In the genomic region with DNA sequence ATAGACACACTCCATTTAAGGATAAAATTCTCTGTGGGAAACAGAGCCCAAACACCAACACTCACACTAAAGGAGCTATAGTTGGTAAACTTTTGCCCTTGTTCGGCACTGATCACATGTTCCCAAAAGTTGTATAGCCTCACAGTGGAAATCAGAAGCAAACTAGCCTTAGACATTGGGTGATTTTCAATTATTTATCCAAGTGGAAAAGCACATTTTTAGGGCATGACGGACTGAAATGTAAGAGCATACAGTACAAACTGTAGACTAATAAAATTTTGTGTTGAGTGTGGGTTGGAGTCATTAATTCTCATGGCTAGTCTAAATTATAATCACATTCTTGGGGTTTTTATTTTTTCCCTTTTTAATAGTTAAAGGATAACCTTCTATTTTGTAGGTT, we compare ENCODE assay signal across 21 cellular contexts.
DNase-seq lines count a peak whose midpoint lies in the region; FAIRE-seq and TF ChIP-seq lines count a peak whose summit lies in the region.
"Had no signal": no experiment of that assay in that cellular context is flagged by ENCODE, and none has a peak within 500 bp of the region (broad histone marks: within the 10 kb centered on the region; RNA-seq: fewer than 3 reads in every experiment).

No MANE protein-coding gene starts in this region.

- H3K27ac Mint-ChIP-seq in HFFc6 (peak overlapping the region; percentile 78), astrocyte (ENCODE audit: unreplicated experiment) (no peak overlapping the region)
- H3K27ac Mint-ChIP-seq: activated B cell treated with CpG ODN at 0.5 μM for 24 hours; activated naive CD8-positive, alpha-beta T cell treated with anti-CD3 and anti-CD28 coated beads for 36 hours; H9 had no signal

- H3K9me3 ChIP-seq in astrocyte (ENCODE audit: insufficient read depth, low read depth, low read length) (no peaks in the 10 kb centered on the region), OCI-LY7 (ENCODE audit: low read length) (no peaks in the 10 kb centered on the region)
- H3K9me3 ChIP-seq: BLaER1, neutrophil, Peyer's patch had no signal

- H4K20me1 ChIP-seq in astrocyte (ENCODE audit: insufficient read depth, low read length) (no peaks in the 10 kb centered on the region), OCI-LY7 (ENCODE audit: insufficient read depth, low read length) (no peaks in the 10 kb centered on the region)
- H4K20me1 ChIP-seq: BLaER1 had no signal

- no peaks in the 10 kb centered on the region for H3K36me3 Mint-ChIP-seq in HFFc6 (ENCODE audit: low read depth)
- no peaks in the 10 kb centered on the region for H3K36me3 Mint-ChIP-seq in astrocyte (ENCODE audit: low read depth, unreplicated experiment)
- H3K36me3 Mint-ChIP-seq: activated naive CD8-positive, alpha-beta T cell treated with anti-CD3 and anti-CD28 coated beads for 36 hours had no signal

- H3K4me2 ChIP-seq in astrocyte (ENCODE audit: low read length) (peak overlapping the region; percentile 73), OCI-LY7 (ENCODE audit: low read length) (no peak overlapping the region)
- H3K4me2 ChIP-seq: BLaER1 had no signal

- peaks cover 39% of the 10 kb centered on the region for H3K4me1 Mint-ChIP-seq in HFFc6 (ENCODE audit: low read depth)
- H3K4me1 Mint-ChIP-seq in astrocyte (ENCODE audit: low read depth, unreplicated experiment), result peaks cover 14% of the 10 kb centered on the region
- H3K4me1 Mint-ChIP-seq: activated B cell treated with CpG ODN at 0.5 μM for 24 hours; activated naive CD8-positive, alpha-beta T cell treated with anti-CD3 and anti-CD28 coated beads for 36 hours; H9 had no signal

- H3K36me3 ChIP-seq in astrocyte (ENCODE audit: insufficient read depth, low read length) (no peaks in the 10 kb centered on the region), OCI-LY7 (ENCODE audit: insufficient read depth, low read length) (no peaks in the 10 kb centered on the region)
- H3K36me3 ChIP-seq: BLaER1, neutrophil, Peyer's patch, tibial nerve had no signal

- POLR2A ChIA-PET in OCI-LY7 (lab: Charles Lee), result no interaction called here

- H3K27me3 Mint-ChIP-seq in HFFc6 (ENCODE audit: insufficient read depth) (no peaks in the 10 kb centered on the region; the same call in 1 of the 2 replicates), astrocyte (ENCODE audit: low read depth, unreplicated experiment) (no peaks in the 10 kb centered on the region)
- H3K27me3 Mint-ChIP-seq: activated B cell treated with CpG ODN at 0.5 μM for 24 hours had no signal

- H3K9ac ChIP-seq in astrocyte (ENCODE audit: low read length), result peak overlapping the region; percentile 6
- H3K9ac ChIP-seq: BLaER1 had no signal

- H2AFZ ChIP-seq in astrocyte (ENCODE audit: low read depth, low read length) (no peak overlapping the region), OCI-LY7 (ENCODE audit: low read length) (no peak overlapping the region)

- BruUV-seq in OCI-LY7 (replicated peaks; lab: Mats Ljungman, UMichigan), result no TSS peak

- H3K4me3 ChIP-seq in astrocyte (ENCODE audit: insufficient read depth, low read depth, low read length) (no peak overlapping the region), fibroblast of pulmonary artery (replicated peaks; ENCODE audit: low read depth, low read length) (no peak overlapping the region), OCI-LY7 (ENCODE audit: low read depth, low read length, poor library complexity, severe bottlenecking) (no peak overlapping the region)
- H3K4me3 ChIP-seq: BLaER1, Peyer's patch, SK-N-MC, tibial nerve had no signal

- DNase-seq in HFFc6 (peak; percentile 67), astrocyte (ENCODE audit: low read depth) (peak; percentile 87), fibroblast of pulmonary artery (ENCODE audit: low read depth) (peak; percentile 41), stromal cell of bone marrow (ENCODE audit: low read depth) (peak; percentile 81), 8988T (no peak), foreskin melanocyte (no peak), OCI-LY7 (ENCODE audit: low spot score) (no peak)
- DNase-seq: activated B cell treated with CpG ODN at 0.5 μM for 24 hours; activated naive CD8-positive, alpha-beta T cell treated with anti-CD3 and anti-CD28 coated beads for 36 hours; H9; MM.1S; Peyer's patch; stimulated activated CD4-positive, alpha-beta T cell treated with anti-CD3 and anti-CD28 coated beads, Interleukin-1b, Interleukin-23, amount 100 ng/mL, for 48 hours; stimulated activated naive CD4-positive, alpha-beta T cell treated with Interleukin-2 at 50 U/mL for 16 hours had no signal

- H3K9me3 Mint-ChIP-seq in HFFc6 (no peaks in the 10 kb centered on the region), astrocyte (ENCODE audit: unreplicated experiment) (peaks cover 2% of the 10 kb centered on the region)
- H3K9me3 Mint-ChIP-seq: activated B cell treated with CpG ODN at 0.5 μM for 24 hours; activated naive CD8-positive, alpha-beta T cell treated with anti-CD3 and anti-CD28 coated beads for 36 hours had no signal

- peak; percentile 49 for FAIRE-seq in astrocyte (lab: Jason Lieb, UNC)
- FAIRE-seq: bronchial epithelial cell, HepG2 had no signal

- H3K9me2 ChIP-seq in OCI-LY7 (ENCODE audit: insufficient read depth, low read length), result no peaks in the 10 kb centered on the region

- CTCF ChIA-PET in OCI-LY7 (lab: Charles Lee; ENCODE audit: unreplicated experiment), result no interaction called here

- peak overlapping the region; percentile 37; the same call in 1 of the 2 replicates for H3K4me3 Mint-ChIP-seq in HFFc6
- no peak overlapping the region for H3K4me3 Mint-ChIP-seq in astrocyte (ENCODE audit: unreplicated experiment)
- H3K4me3 Mint-ChIP-seq: activated B cell treated with CpG ODN at 0.5 μM for 24 hours; activated naive CD8-positive, alpha-beta T cell treated with anti-CD3 and anti-CD28 coated beads for 36 hours; H9 had no signal

- TF ChIP-seq CTCF in HFFc6 (IDR thresholded peaks at IDR 0.05), result no peak
- TF ChIP-seq CTCF in astrocyte (IDR thresholded peaks at IDR 0.05; ENCODE audit: insufficient read depth, low read depth, low read length), result no peak
- no peak for TF ChIP-seq CTCF in fibroblast of pulmonary artery (IDR thresholded peaks at IDR 0.05; ENCODE audit: low read length, missing control alignments)
- TF ChIP-seq CTCF in OCI-LY7 (conservative IDR thresholded peaks at IDR 0.05; ENCODE audit: low read length), result no peak

- H3K27ac ChIP-seq in astrocyte (ENCODE audit: low read depth, low read length) (peak overlapping the region; percentile 81), OCI-LY7 (ENCODE audit: low read depth, low read length, poor library complexity, severe bottlenecking) (no peak overlapping the region)
- H3K27ac ChIP-seq: BLaER1, epithelial cell of prostate, neutrophil, SK-N-MC had no signal

- intact Hi-C loops in OCI-LY7 (cut with micrococcal nuclease; ENCODE audit: unreplicated experiment), result no loop called here

- peaks cover 21% of the 10 kb centered on the region for H3K4me1 ChIP-seq in astrocyte (ENCODE audit: insufficient read depth, low read length)
- no peaks in the 10 kb centered on the region for H3K4me1 ChIP-seq in OCI-LY7 (ENCODE audit: insufficient read depth, low read length, poor library complexity, severe bottlenecking)
- H3K4me1 ChIP-seq: BLaER1, Peyer's patch, tibial nerve had no signal

- no peaks in the 10 kb centered on the region for H3K27me3 ChIP-seq in astrocyte (ENCODE audit: insufficient read depth, low read length)
- H3K27me3 ChIP-seq: BLaER1, neutrophil, Peyer's patch, tibial nerve had no signal

- H3K79me2 ChIP-seq in astrocyte (ENCODE audit: insufficient read depth, low read length) (no peaks in the 10 kb centered on the region), OCI-LY7 (ENCODE audit: insufficient read depth, low read depth, low read length) (no peaks in the 10 kb centered on the region)

Comparison
In these comparisons a context has a peak if more than half of its experiments do, and no peak if none do; other contexts are left out.
1. DNase-seq: peak in HFFc6 (single experiment), astrocyte (single experiment), fibroblast of pulmonary artery (single experiment) and stromal cell of bone marrow (single experiment); none in 8988T (single experiment), foreskin melanocyte (single experiment) and OCI-LY7 (single experiment).